In the genomic region with DNA sequence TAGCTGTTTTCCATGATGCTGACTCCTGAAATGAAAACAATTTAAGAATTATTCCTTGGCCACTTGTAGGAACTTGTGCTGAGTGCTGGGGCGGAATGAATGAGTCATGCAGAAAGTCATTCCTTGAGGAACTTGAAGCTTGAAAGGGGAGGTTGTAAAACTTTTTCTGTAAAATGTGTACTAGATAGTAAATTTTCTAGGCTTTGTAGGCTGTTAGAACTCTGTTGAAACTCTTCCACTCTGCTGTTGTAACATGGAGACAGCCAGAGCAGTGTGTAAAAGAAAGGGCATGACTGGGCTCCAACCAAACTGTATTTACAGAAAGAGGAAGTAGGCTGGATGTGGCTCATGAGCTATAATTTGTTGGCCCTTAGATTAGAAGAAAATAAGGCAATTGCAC, we compare ENCODE assay signal across 8 cellular contexts. TPM values are rescaled to one million over a fixed set of nuclear protein-coding genes. Genes with fewer than 3 reads are reported as not detected.
DNase-seq lines count a peak whose midpoint lies in the region; ATAC-seq and TF ChIP-seq lines count a peak whose summit lies in the region.

No MANE protein-coding gene starts in this region.

- TF ChIP-seq POLR2A in adrenal gland (IDR thresholded peaks at IDR 0.05), result no peak
- no peak for TF ChIP-seq POLR2A in stomach (IDR thresholded peaks at IDR 0.05)

- H3K79me2 ChIP-seq in hepatocyte, result no peaks in the 10 kb centered on the region

- no peaks in the 10 kb centered on the region for H3K36me3 ChIP-seq in ES-I3 (ENCODE audit: insufficient read depth, low read length)
- no peaks in the 10 kb centered on the region for H3K36me3 ChIP-seq in adrenal gland (replicated peaks in 1 of 2)
- H3K36me3 ChIP-seq in hepatocyte (replicated peaks; ENCODE audit: insufficient read depth, low read depth), result no peaks in the 10 kb centered on the region
- H3K36me3 ChIP-seq in stomach, result no peaks in the 10 kb centered on the region

- intact Hi-C loops in adrenal gland (cut with DNase I), result no loop called here
- intact Hi-C loops in stomach (cut with DNase I; ENCODE audit: low total_unique reads), result no loop called here

- H3K9me3 ChIP-seq in ES-I3 (ENCODE audit: control insufficient read depth, insufficient read depth, low read length), result no peaks in the 10 kb centered on the region
- peaks cover 0 to 7% (median 0%) of the 10 kb centered on the region in 3 donors for H3K9me3 ChIP-seq in adrenal gland (replicated peaks in 1 of 3)
- H3K9me3 ChIP-seq in hepatocyte (ENCODE audit: low read depth), result no peaks in the 10 kb centered on the region
- peaks cover 0 to 5% (median 1%) of the 10 kb centered on the region in 4 donors for H3K9me3 ChIP-seq in stomach

- H3K27me3 ChIP-seq in adrenal gland (no peaks in the 10 kb centered on the region), hepatocyte (no peaks in the 10 kb centered on the region), stomach (no peaks in the 10 kb centered on the region)

- no peaks in the 10 kb centered on the region for H4K20me1 ChIP-seq in hepatocyte (ENCODE audit: insufficient read depth, poor library complexity, severe bottlenecking)

- H3K9ac ChIP-seq in ES-I3 (ENCODE audit: low read depth, low read length), result peak overlapping the region; percentile 7; the same call in 1 of the 2 replicates

- peaks cover 10% of the 10 kb centered on the region for H3K4me1 ChIP-seq in ES-I3 (ENCODE audit: insufficient read depth, low read length)
- peaks cover 14 to 38% of the 10 kb centered on the region in 2 donors for H3K4me1 ChIP-seq in adrenal gland (replicated peaks in 1 of 2)
- peaks cover 7% of the 10 kb centered on the region for H3K4me1 ChIP-seq in hepatocyte (ENCODE audit: insufficient read depth)
- peaks cover 0 to 22% (median 5%) of the 10 kb centered on the region in 4 donors for H3K4me1 ChIP-seq in stomach

- H3K9me2 ChIP-seq in hepatocyte (replicated peaks; ENCODE audit: insufficient read depth), result no peaks in the 10 kb centered on the region

- H2AFZ ChIP-seq in hepatocyte, result no peak overlapping the region

- H3K27ac ChIP-seq in adrenal gland (peak overlapping the region in 4 of 5 donors; percentile 57 to 87 (median 74)), hepatocyte (peak overlapping the region; percentile 71), stomach (peak overlapping the region in 4 of 5 donors; percentile 29 to 70 (median 47))

- WGBS in adrenal gland, 4 donors, result 20 to 36% (median 32%) methylated on average over 1 of the region's 1 CpG
- 36% methylated on average over 1 of the region's 1 CpG for WGBS in hepatocyte (ENCODE audit: low lambda C conversion rate, missing lambda C conversion rate)
- 37 to 68% (median 60%) methylated on average over 1 of the region's 1 CpG for WGBS in stomach, 5 donors

- TF ChIP-seq CTCF in adrenal gland (IDR thresholded peaks at IDR 0.05) (no peak), hepatocyte (IDR thresholded peaks at IDR 0.05; ENCODE audit: poor library complexity) (no peak), stomach (IDR thresholded peaks at IDR 0.05) (no peak)

- ATAC-seq in HG03432 (IDR thresholded peaks at IDR 0.05; ENCODE audit: unreplicated experiment), result peak; percentile 62

- TF ChIP-seq EP300 in stomach (IDR thresholded peaks at IDR 0.05), result no peak

- DNase-seq in adrenal gland (peak; percentile 45 to 84 (median 73)), hepatocyte (ENCODE audit: low spot score) (peak; percentile 83), stomach (no peak)
- no peak for DNase-seq in effector CD4-positive, alpha-beta T cell
- DNase-seq in stimulated activated naive CD4-positive, alpha-beta T cell (lab: John Stamatoyannopoulos, UW), result no peak
- no peak for DNase-seq in activated CD4-positive, alpha-beta T cell treated with anti-CD3 and anti-CD28 coated beads, Interleukin-2, amount 50 U/mL, for 48 hours

- H3K4me3 ChIP-seq in adrenal gland (no peak overlapping the region), hepatocyte (no peak overlapping the region), stomach (no peak overlapping the region)

- H3K4me2 ChIP-seq in hepatocyte, result peak overlapping the region; percentile 13

RNA-seq across cellular contexts. Expression of a gene that starts 46.1 kb away (rescaled TPM):
- total RNA-seq in adrenal gland (100 to 1,000 TPM in 7 of 8 donors, 10 to 100 TPM in 1; 81.8 to 247 (median 152) TPM), hepatocyte (3.4 and 6.0 TPM in 2 replicates), stomach (100 to 1,000 TPM in 1 of 5 donors, 10 to 100 TPM in 4; 15.2 to 210 (median 50.7) TPM)
- polyA plus RNA-seq in adrenal gland (10 to 100 TPM; 21.2 to 47.4 (median 37.0) TPM), hepatocyte (2.1 and 2.4 TPM in 2 replicates), stomach (10 to 100 TPM in 1 of 3 donors, 1 to 10 TPM in 2; 2.7 to 11.8 (median 6.2) TPM)

Comparison
In these comparisons a context has a peak if more than half of its experiments do, and no peak if none do; other contexts are left out.
1. DNase-seq: peak in adrenal gland (7 of 7) and hepatocyte (single experiment); none in stomach (single experiment), effector CD4-positive, alpha-beta T cell (single experiment), stimulated activated naive CD4-positive, alpha-beta T cell (0 of 6) and activated CD4-positive, alpha-beta T cell treated with anti-CD3 and anti-CD28 coated beads, Interleukin-2, amount 50 U/mL, for 48 hours (0 of 2).
2. Peak in every context shown above with its lines, with median percentiles within 50 percentile points of each other: H3K27ac ChIP-seq.